In genomic region chr10:35438718-35439117, GRCh38 we compare ENCODE assay signal across 2 cellular contexts.
TF ChIP-seq lines count a peak whose summit lies in the region.

No MANE protein-coding gene starts in this region.

TF ChIP-seq in A549, 52 proteins besides CTCF, POLR2A, EP300 and RAD21:
- TF ChIP-seq HMGXB4 (CRISPR knock-in tag; IDR thresholded peaks at IDR 0.05; ENCODE audit: borderline replicate concordance) (no peak), MAFK (IDR thresholded peaks at IDR 0.05; ENCODE audit: partially characterized antibody) (peak; percentile 38)
TF ChIP-seq in A549: peak in this region for 1.

TF ChIP-seq in K562, 482 proteins besides CTCF, POLR2A, EP300 and RAD21:
- TF ChIP-seq THAP7 (CRISPR knock-in tag; IDR thresholded peaks at IDR 0.05) (no peak), HMGN3 (IDR thresholded peaks at IDR 0.05; ENCODE audit: borderline replicate concordance, extremely low read depth, insufficient read length, low read depth, low read length) (no peak), ARID1B (IDR thresholded peaks at IDR 0.05) (no peak), KHSRP (IDR thresholded peaks at IDR 0.05) (no peak), HDAC6 (IDR thresholded peaks at IDR 0.05; ENCODE audit: low read depth, low read length) (no peak), ZNF316 (IDR thresholded peaks at IDR 0.05) (peak; percentile 59), C11orf30 (IDR thresholded peaks at IDR 0.05; ENCODE audit: low read depth) (peak; percentile 60; the same call in 1 of the 2 replicates), MAFG (tag; conservative IDR thresholded peaks at IDR 0.05) (peak; percentile 34; the same call in 1 of the 2 replicates), TEAD1 (CRISPR knock-in tag; IDR thresholded peaks at IDR 0.05) (no peak), CGGBP1 (CRISPR knock-in tag; IDR thresholded peaks at IDR 0.05) (no peak), DEAF1 (CRISPR knock-in tag; IDR thresholded peaks at IDR 0.05) (no peak), SMARCA4 (IDR thresholded peaks at IDR 0.05) (no peak)
TF ChIP-seq in K562: peak in this region for 3.
